1 cellular context compared by ENCODE assay signal in genomic region chr10:13414855-13415254, GRCh38.
TF ChIP-seq lines count a peak whose summit lies in the region.

No MANE protein-coding gene starts in this region.

TF ChIP-seq in HepG2, 621 proteins besides CTCF, POLR2A, EP300 and RAD21 (continued from another document and continues in another):
- TF ChIP-seq MED1 (CRISPR knock-in tag; IDR thresholded peaks at IDR 0.05): no peak; the same call in 1 of the 2 replicates
- no peak for TF ChIP-seq NFYB (CRISPR knock-in tag; IDR thresholded peaks at IDR 0.05)
- TF ChIP-seq, protein P1, sequence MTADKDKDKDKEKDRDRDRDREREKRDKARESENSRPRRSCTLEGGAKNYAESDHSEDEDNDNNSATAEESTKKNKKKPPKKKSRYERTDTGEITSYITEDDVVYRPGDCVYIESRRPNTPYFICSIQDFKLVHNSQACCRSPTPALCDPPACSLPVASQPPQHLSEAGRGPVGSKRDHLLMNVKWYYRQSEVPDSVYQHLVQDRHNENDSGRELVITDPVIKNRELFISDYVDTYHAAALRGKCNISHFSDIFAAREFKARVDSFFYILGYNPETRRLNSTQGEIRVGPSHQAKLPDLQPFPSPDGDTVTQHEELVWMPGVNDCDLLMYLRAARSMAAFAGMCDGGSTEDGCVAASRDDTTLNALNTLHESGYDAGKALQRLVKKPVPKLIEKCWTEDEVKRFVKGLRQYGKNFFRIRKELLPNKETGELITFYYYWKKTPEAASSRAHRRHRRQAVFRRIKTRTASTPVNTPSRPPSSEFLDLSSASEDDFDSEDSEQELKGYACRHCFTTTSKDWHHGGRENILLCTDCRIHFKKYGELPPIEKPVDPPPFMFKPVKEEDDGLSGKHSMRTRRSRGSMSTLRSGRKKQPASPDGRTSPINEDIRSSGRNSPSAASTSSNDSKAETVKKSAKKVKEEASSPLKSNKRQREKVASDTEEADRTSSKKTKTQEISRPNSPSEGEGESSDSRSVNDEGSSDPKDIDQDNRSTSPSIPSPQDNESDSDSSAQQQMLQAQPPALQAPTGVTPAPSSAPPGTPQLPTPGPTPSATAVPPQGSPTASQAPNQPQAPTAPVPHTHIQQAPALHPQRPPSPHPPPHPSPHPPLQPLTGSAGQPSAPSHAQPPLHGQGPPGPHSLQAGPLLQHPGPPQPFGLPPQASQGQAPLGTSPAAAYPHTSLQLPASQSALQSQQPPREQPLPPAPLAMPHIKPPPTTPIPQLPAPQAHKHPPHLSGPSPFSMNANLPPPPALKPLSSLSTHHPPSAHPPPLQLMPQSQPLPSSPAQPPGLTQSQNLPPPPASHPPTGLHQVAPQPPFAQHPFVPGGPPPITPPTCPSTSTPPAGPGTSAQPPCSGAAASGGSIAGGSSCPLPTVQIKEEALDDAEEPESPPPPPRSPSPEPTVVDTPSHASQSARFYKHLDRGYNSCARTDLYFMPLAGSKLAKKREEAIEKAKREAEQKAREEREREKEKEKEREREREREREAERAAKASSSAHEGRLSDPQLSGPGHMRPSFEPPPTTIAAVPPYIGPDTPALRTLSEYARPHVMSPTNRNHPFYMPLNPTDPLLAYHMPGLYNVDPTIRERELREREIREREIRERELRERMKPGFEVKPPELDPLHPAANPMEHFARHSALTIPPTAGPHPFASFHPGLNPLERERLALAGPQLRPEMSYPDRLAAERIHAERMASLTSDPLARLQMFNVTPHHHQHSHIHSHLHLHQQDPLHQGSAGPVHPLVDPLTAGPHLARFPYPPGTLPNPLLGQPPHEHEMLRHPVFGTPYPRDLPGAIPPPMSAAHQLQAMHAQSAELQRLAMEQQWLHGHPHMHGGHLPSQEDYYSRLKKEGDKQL (CRISPR knock-in tag; IDR thresholded peaks at IDR 0.05; ENCODE audit: low read depth): no peak
- no peak for TF ChIP-seq SP2 (CRISPR knock-in tag; IDR thresholded peaks at IDR 0.05)
- no peak for TF ChIP-seq ZNF382 (CRISPR knock-in tag; IDR thresholded peaks at IDR 0.05; ENCODE audit: borderline replicate concordance)
- TF ChIP-seq, protein P2, sequence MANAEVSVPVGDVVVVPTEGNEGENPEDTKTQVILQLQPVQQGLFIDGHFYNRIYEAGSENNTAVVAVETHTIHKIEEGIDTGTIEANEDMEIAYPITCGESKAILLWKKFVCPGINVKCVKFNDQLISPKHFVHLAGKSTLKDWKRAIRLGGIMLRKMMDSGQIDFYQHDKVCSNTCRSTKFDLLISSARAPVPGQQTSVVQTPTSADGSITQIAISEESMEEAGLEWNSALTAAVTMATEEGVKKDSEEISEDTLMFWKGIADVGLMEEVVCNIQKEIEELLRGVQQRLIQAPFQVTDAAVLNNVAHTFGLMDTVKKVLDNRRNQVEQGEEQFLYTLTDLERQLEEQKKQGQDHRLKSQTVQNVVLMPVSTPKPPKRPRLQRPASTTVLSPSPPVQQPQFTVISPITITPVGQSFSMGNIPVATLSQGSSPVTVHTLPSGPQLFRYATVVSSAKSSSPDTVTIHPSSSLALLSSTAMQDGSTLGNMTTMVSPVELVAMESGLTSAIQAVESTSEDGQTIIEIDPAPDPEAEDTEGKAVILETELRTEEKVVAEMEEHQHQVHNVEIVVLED (CRISPR knock-in tag; IDR thresholded peaks at IDR 0.05; ENCODE audit: borderline replicate concordance): no peak
- TF ChIP-seq ZNF224 (CRISPR knock-in tag; IDR thresholded peaks at IDR 0.05): no peak
- TF ChIP-seq ZNF12 (CRISPR knock-in tag; IDR thresholded peaks at IDR 0.05): no peak
- no peak for TF ChIP-seq FOXK2 (IDR thresholded peaks at IDR 0.05)
- no peak for TF ChIP-seq ATM (IDR thresholded peaks at IDR 0.05; ENCODE audit: borderline replicate concordance)
- TF ChIP-seq ZNF546 (CRISPR knock-in tag; conservative IDR thresholded peaks at IDR 0.05): no peak
- no peak for TF ChIP-seq ZNF503 (CRISPR knock-in tag; IDR thresholded peaks at IDR 0.05)
- TF ChIP-seq, protein P3, sequence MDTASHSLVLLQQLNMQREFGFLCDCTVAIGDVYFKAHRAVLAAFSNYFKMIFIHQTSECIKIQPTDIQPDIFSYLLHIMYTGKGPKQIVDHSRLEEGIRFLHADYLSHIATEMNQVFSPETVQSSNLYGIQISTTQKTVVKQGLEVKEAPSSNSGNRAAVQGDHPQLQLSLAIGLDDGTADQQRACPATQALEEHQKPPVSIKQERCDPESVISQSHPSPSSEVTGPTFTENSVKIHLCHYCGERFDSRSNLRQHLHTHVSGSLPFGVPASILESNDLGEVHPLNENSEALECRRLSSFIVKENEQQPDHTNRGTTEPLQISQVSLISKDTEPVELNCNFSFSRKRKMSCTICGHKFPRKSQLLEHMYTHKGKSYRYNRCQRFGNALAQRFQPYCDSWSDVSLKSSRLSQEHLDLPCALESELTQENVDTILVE (CRISPR knock-in tag; IDR thresholded peaks at IDR 0.05): no peak
- TF ChIP-seq ZNF354B (CRISPR knock-in tag; IDR thresholded peaks at IDR 0.05): no peak
- TF ChIP-seq FOXM1 (CRISPR knock-in tag; IDR thresholded peaks at IDR 0.05): no peak
- TF ChIP-seq ZNF572 (CRISPR knock-in tag; IDR thresholded peaks at IDR 0.05): no peak
- TF ChIP-seq ZNF331 (CRISPR knock-in tag; IDR thresholded peaks at IDR 0.05): peak; percentile 81
- no peak for TF ChIP-seq E2F2 (CRISPR knock-in tag; IDR thresholded peaks at IDR 0.05; ENCODE audit: borderline replicate concordance)
- no peak for TF ChIP-seq GRHL1 (CRISPR knock-in tag; conservative IDR thresholded peaks at IDR 0.05)
- no peak for TF ChIP-seq KAT2B (IDR thresholded peaks at IDR 0.05; ENCODE audit: borderline replicate concordance, low read depth, low read length)
- no peak for TF ChIP-seq ZNF414 (CRISPR knock-in tag; IDR thresholded peaks at IDR 0.05)
- no peak for TF ChIP-seq SOX6 (IDR thresholded peaks at IDR 0.05)
- TF ChIP-seq SOX6 (CRISPR knock-in tag; IDR thresholded peaks at IDR 0.05): peak; percentile 47; the same call in 1 of the 2 replicates
- TF ChIP-seq RCOR2 (CRISPR knock-in tag; IDR thresholded peaks at IDR 0.05): peak; percentile 43; the same call in 1 of the 2 replicates
- TF ChIP-seq, protein P4, sequence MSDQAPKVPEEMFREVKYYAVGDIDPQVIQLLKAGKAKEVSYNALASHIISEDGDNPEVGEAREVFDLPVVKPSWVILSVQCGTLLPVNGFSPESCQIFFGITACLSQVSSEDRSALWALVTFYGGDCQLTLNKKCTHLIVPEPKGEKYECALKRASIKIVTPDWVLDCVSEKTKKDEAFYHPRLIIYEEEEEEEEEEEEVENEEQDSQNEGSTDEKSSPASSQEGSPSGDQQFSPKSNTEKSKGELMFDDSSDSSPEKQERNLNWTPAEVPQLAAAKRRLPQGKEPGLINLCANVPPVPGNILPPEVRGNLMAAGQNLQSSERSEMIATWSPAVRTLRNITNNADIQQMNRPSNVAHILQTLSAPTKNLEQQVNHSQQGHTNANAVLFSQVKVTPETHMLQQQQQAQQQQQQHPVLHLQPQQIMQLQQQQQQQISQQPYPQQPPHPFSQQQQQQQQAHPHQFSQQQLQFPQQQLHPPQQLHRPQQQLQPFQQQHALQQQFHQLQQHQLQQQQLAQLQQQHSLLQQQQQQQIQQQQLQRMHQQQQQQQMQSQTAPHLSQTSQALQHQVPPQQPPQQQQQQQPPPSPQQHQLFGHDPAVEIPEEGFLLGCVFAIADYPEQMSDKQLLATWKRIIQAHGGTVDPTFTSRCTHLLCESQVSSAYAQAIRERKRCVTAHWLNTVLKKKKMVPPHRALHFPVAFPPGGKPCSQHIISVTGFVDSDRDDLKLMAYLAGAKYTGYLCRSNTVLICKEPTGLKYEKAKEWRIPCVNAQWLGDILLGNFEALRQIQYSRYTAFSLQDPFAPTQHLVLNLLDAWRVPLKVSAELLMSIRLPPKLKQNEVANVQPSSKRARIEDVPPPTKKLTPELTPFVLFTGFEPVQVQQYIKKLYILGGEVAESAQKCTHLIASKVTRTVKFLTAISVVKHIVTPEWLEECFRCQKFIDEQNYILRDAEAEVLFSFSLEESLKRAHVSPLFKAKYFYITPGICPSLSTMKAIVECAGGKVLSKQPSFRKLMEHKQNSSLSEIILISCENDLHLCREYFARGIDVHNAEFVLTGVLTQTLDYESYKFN (CRISPR knock-in tag; conservative IDR thresholded peaks at IDR 0.05): peak; percentile 89
- TF ChIP-seq ZSCAN5A (CRISPR knock-in tag; IDR thresholded peaks at IDR 0.05; ENCODE audit: borderline replicate concordance): no peak
- peak; percentile 84 for TF ChIP-seq PBX2 (CRISPR knock-in tag; IDR thresholded peaks at IDR 0.05)
- TF ChIP-seq, protein P5, sequence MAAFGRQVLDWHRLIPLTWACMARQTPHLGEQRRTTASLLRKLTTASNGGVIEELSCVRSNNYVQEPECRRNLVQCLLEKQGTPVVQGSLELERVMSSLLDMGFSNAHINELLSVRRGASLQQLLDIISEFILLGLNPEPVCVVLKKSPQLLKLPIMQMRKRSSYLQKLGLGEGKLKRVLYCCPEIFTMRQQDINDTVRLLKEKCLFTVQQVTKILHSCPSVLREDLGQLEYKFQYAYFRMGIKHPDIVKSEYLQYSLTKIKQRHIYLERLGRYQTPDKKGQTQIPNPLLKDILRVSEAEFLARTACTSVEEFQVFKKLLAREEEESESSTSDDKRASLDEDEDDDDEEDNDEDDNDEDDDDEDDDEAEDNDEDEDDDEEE (CRISPR knock-in tag; IDR thresholded peaks at IDR 0.05): no peak
- no peak for TF ChIP-seq ZZZ3 (CRISPR knock-in tag; IDR thresholded peaks at IDR 0.05; ENCODE audit: borderline replicate concordance)
- TF ChIP-seq DR1 (CRISPR knock-in tag; IDR thresholded peaks at IDR 0.05): no peak
- peak; percentile 67; the same call in 1 of the 2 replicates for TF ChIP-seq SMC3 (IDR thresholded peaks at IDR 0.05; ENCODE audit: low read length)
- peak; percentile 47; the same call in 1 of the 2 replicates for TF ChIP-seq KAT8 (CRISPR knock-in tag; IDR thresholded peaks at IDR 0.05)
- no peak for TF ChIP-seq CHCHD3 (CRISPR knock-in tag; IDR thresholded peaks at IDR 0.05)
- no peak for TF ChIP-seq MED13 (CRISPR knock-in tag; IDR thresholded peaks at IDR 0.05)
- no peak for TF ChIP-seq ZNF143 (CRISPR knock-in tag; IDR thresholded peaks at IDR 0.05)
- TF ChIP-seq REXO4 (CRISPR knock-in tag; IDR thresholded peaks at IDR 0.05; ENCODE audit: borderline replicate concordance): no peak
